Comparison of ENCODE assay signal across 8 cellular contexts in genomic region chr12:94725375-94726168, GRCh38.
DNase-seq lines count a peak whose midpoint lies in the region; ATAC-seq and TF ChIP-seq lines count a peak whose summit lies in the region.

No MANE protein-coding gene starts in this region.

- H3K27me3 Mint-ChIP-seq in Caco-2 (ENCODE audit: insufficient read depth, unreplicated experiment) (peaks cover 4% of the 10 kb centered on the region), memory B cell (peaks cover 4% of the 10 kb centered on the region)

- H3K36me3 Mint-ChIP-seq in Caco-2 (ENCODE audit: insufficient read depth, unreplicated experiment) = no peaks in the 10 kb centered on the region
- peaks cover 19% of the 10 kb centered on the region for H3K36me3 Mint-ChIP-seq in memory B cell

- no peaks in the 10 kb centered on the region; the same call in 1 of the 2 replicates for H3K9me3 ChIP-seq in Caco-2

- DNase-seq in Caco-2 = peak; percentile 38 to 44
- DNase-seq in LHCN-M2 (ENCODE audit: low read depth) = peak; percentile 36
- DNase-seq in brain microvascular endothelial cell = peak; percentile 38
- DNase-seq in memory B cell (ENCODE audit: low spot score in 2 of 2) = peak in 1 of 2 donors; percentile 14
- no peak for DNase-seq in NCI-H2227 (lab: John Stamatoyannopoulos, UW; ENCODE audit: unreplicated experiment)
- no peak for DNase-seq in NCI-H524 treated with DMSO at 0.1 percent for 48 hours (lab: John Stamatoyannopoulos, UW)
- no peak for DNase-seq in activated T-cell treated with anti-CD3 and anti-CD28 coated beads, Interleukin-2, amount 50 U/mL, for 1 hour

- in situ Hi-C loops in brain microvascular endothelial cell (cut with HindIII; ENCODE audit: low pct_ligation_motif_present, low sequenced_read_pairs) = no loop called here

- H3K4me3 Mint-ChIP-seq in Caco-2 (ENCODE audit: unreplicated experiment) = no peak overlapping the region
- no peak overlapping the region for H3K4me3 Mint-ChIP-seq in memory B cell

- POLR2A ChIA-PET in Caco-2 (lab: Charles Lee) = no interaction called here

- intact Hi-C loops in Caco-2 (cut with micrococcal nuclease; ENCODE audit: unreplicated experiment) = loop anchor here (10.0 kb wide), 1 partner anchor 181 kb away; no protein-coding TSS in a partner anchor

- H3K9me3 Mint-ChIP-seq in Caco-2 (ENCODE audit: unreplicated experiment) (peaks cover 18% of the 10 kb centered on the region), memory B cell (peaks cover 10% of the 10 kb centered on the region)

- no peaks in the 10 kb centered on the region for H3K27me3 ChIP-seq in Caco-2 (replicated peaks; ENCODE audit: control insufficient read depth, insufficient read depth, low read length)
- no peaks in the 10 kb centered on the region for H3K27me3 ChIP-seq in brain microvascular endothelial cell (replicated peaks)

- peak; percentile 31 for ATAC-seq in memory B cell (ENCODE audit: low read depth)
- ATAC-seq in HG03045 (IDR thresholded peaks at IDR 0.05; ENCODE audit: unreplicated experiment) = no peak

- H3K27ac ChIP-seq in brain microvascular endothelial cell = no peak overlapping the region

- H3K36me3 ChIP-seq in Caco-2 (ENCODE audit: control insufficient read depth, insufficient read depth, low read length) = no peaks in the 10 kb centered on the region
- H3K36me3 ChIP-seq in brain microvascular endothelial cell (replicated peaks) = no peaks in the 10 kb centered on the region

- H3K4me1 Mint-ChIP-seq in Caco-2 (ENCODE audit: low read depth, unreplicated experiment) (no peaks in the 10 kb centered on the region), memory B cell (peaks cover 40% of the 10 kb centered on the region)

- H3K4me3 ChIP-seq in Caco-2 (ENCODE audit: low read depth, low read length) (no peak overlapping the region), brain microvascular endothelial cell (ENCODE audit: low read depth, low read length) (no peak overlapping the region)

- no peaks in the 10 kb centered on the region for H3K4me1 ChIP-seq in Caco-2

- peak in 1 of 2 experiments; percentile 43 for TF ChIP-seq CTCF in Caco-2 (IDR thresholded peaks at IDR 0.05; ENCODE audit: insufficient read depth in 1 of 2, low read depth in 1 of 2, low read length in 1 of 2, severe bottlenecking in 1 of 2, unreplicated experiment in 1 of 2)
- peak; percentile 68 for TF ChIP-seq CTCF in brain microvascular endothelial cell (IDR thresholded peaks at IDR 0.05; ENCODE audit: low read depth, low read length, missing control alignments)

- H3K27ac Mint-ChIP-seq in Caco-2 (ENCODE audit: unreplicated experiment) (no peak overlapping the region), memory B cell (no peak overlapping the region)

- CTCF ChIA-PET in Caco-2 (lab: Charles Lee) = no interaction called here

- BruUV-seq in Caco-2 (replicated peaks; lab: Mats Ljungman, UMichigan) = no TSS peak

Comparison
In these comparisons a context has a peak if more than half of its experiments do, and no peak if none do; other contexts are left out.
1. DNase-seq: peak in Caco-2 (2 of 2), LHCN-M2 (single experiment) and brain microvascular endothelial cell (single experiment); none in NCI-H2227 (single experiment), NCI-H524 treated with DMSO at 0.1 percent for 48 hours (single experiment) and activated T-cell treated with anti-CD3 and anti-CD28 coated beads, Interleukin-2, amount 50 U/mL, for 1 hour (single experiment).